8 cellular contexts compared by ENCODE assay signal in genomic region chr1:11805454-11806306, GRCh38. TPM values are rescaled to one million over a fixed set of nuclear protein-coding genes. Genes with fewer than 3 reads are reported as not detected.
DNase-seq lines count a peak whose midpoint lies in the region; ATAC-seq and TF ChIP-seq lines count a peak whose summit lies in the region.

A gene with protein sequence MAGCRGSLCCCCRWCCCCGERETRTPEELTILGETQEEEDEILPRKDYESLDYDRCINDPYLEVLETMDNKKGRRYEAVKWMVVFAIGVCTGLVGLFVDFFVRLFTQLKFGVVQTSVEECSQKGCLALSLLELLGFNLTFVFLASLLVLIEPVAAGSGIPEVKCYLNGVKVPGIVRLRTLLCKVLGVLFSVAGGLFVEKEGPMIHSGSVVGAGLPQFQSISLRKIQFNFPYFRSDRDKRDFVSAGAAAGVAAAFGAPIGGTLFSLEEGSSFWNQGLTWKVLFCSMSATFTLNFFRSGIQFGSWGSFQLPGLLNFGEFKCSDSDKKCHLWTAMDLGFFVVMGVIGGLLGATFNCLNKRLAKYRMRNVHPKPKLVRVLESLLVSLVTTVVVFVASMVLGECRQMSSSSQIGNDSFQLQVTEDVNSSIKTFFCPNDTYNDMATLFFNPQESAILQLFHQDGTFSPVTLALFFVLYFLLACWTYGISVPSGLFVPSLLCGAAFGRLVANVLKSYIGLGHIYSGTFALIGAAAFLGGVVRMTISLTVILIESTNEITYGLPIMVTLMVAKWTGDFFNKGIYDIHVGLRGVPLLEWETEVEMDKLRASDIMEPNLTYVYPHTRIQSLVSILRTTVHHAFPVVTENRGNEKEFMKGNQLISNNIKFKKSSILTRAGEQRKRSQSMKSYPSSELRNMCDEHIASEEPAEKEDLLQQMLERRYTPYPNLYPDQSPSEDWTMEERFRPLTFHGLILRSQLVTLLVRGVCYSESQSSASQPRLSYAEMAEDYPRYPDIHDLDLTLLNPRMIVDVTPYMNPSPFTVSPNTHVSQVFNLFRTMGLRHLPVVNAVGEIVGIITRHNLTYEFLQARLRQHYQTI (plus strand): TSS chr1:11806191. CDS start chr1:11806263, 72 bp downstream.
Gene MTHFR, minus strand, starts transcription at chr1:11805964. Its CDS starts 2,848 bp downstream, at chr1:11803116.

- H3K79me2 ChIP-seq in DND-41 (ENCODE audit: insufficient read depth, low read length), result peaks cover 56% of the 10 kb centered on the region
- peaks cover 62% of the 10 kb centered on the region for H3K79me2 ChIP-seq in GM23248 (ENCODE audit: insufficient read depth)
- peaks cover 58% of the 10 kb centered on the region for H3K79me2 ChIP-seq in fibroblast of lung (ENCODE audit: control insufficient read depth, insufficient read depth, low read length)

- H3K27ac Mint-ChIP-seq in naive thymus-derived CD8-positive, alpha-beta T cell, result peak within 1 kb of the TSS; percentile 94 to 99 (median 98)

- in situ Hi-C loops in GM23248 (cut with MboI), result no loop called here

- H2AFZ ChIP-seq in DND-41 (ENCODE audit: low read depth, low read length) (peak within 1 kb of the TSS; percentile 85), GM23248 (peak within 1 kb of the TSS; percentile 82), fibroblast of lung (ENCODE audit: low read length) (peak within 1 kb of the TSS; percentile 69)

- no peaks in the 10 kb centered on the region for H3K9me3 Mint-ChIP-seq in naive thymus-derived CD8-positive, alpha-beta T cell

- H3K36me3 ChIP-seq in DND-41 (ENCODE audit: insufficient read depth, low read length), result peaks cover 51% of the 10 kb centered on the region
- H3K36me3 ChIP-seq in GM23248 (ENCODE audit: low read depth), result peaks cover 6% of the 10 kb centered on the region; the same call in 1 of the 2 replicates
- H3K36me3 ChIP-seq in fibroblast of lung (ENCODE audit: control insufficient read depth, insufficient read depth, low read length), result peaks cover 6% of the 10 kb centered on the region

- H3K4me1 Mint-ChIP-seq in naive thymus-derived CD8-positive, alpha-beta T cell, result peaks cover 28 to 72% (median 69%) of the 10 kb centered on the region in 4 donors

- peaks cover 19% of the 10 kb centered on the region for H4K20me1 ChIP-seq in DND-41 (ENCODE audit: insufficient read depth, low read length)
- no peaks in the 10 kb centered on the region for H4K20me1 ChIP-seq in GM23248 (ENCODE audit: insufficient read depth)
- no peaks in the 10 kb centered on the region for H4K20me1 ChIP-seq in fibroblast of lung (ENCODE audit: control insufficient read depth, extremely low read depth, insufficient read depth, low read length)

- H3K27ac ChIP-seq in DND-41 (ENCODE audit: low read length) (peak within 1 kb of the TSS; percentile 83), GM23248 (peak within 1 kb of the TSS; percentile 79), fibroblast of lung (ENCODE audit: insufficient read depth, low read length) (peak within 1 kb of the TSS; percentile 92)

- H3K4me2 ChIP-seq in DND-41 (ENCODE audit: insufficient read depth, low read length) (peak within 1 kb of the TSS; percentile 94), GM23248 (ENCODE audit: unreplicated experiment) (peak within 1 kb of the TSS; percentile 97), fibroblast of lung (ENCODE audit: extremely low read depth, insufficient read depth, low read length) (peak within 1 kb of the TSS; percentile 100)

- H3K27me3 Mint-ChIP-seq in naive thymus-derived CD8-positive, alpha-beta T cell, result no peaks in the 10 kb centered on the region

- POLR2A ChIA-PET in naive thymus-derived CD8-positive, alpha-beta T cell (lab: Charles Lee), result interaction anchor here (0.6 to 2.3 kb wide), 13 partner anchors 9 to 706 kb away, joined by 3 to 28 read pairs (median 5); partner anchors contain the start of genes EXOSC10, FBXO6 and MFN2

- DNase-seq in DND-41 (peak; percentile 99), GM23248 (peak; percentile 100), Kasumi-1 (lab: John Stamatoyannopoulos, UW) (peak; percentile 98), RPMI7951 (ENCODE audit: low read depth) (peak; percentile 99), fibroblast of lung (ENCODE audit: low read depth in 2 of 2) (peak; percentile 99)
- peak; percentile 95 to 97 for DNase-seq in activated T-helper 1 cell treated with anti-CD3 and anti-CD28 coated beads, Interleukin-2, amount 50 U/mL, for 16 hours (ENCODE audit: low read depth in 1 of 2, low spot score in 1 of 2)
- peak; percentile 95 to 99 (median 97) for DNase-seq in naive thymus-derived CD8-positive, alpha-beta T cell
- peak; percentile 95 to 98 (median 96) for DNase-seq in stimulated activated naive CD4-positive, alpha-beta T cell (lab: John Stamatoyannopoulos, UW)

- TF ChIP-seq CTCF in DND-41 (IDR thresholded peaks at IDR 0.05; ENCODE audit: borderline replicate concordance, extremely low read depth, low read length, poor library complexity, severe bottlenecking), result no peak
- TF ChIP-seq CTCF in fibroblast of lung (conservative IDR thresholded peaks at IDR 0.05 in 1 of 2, IDR thresholded peaks at IDR 0.05 in 1 of 2; ENCODE audit: low read depth in 1 of 2, low read length in 2 of 2), result no peak

- H3F3A ChIP-seq in GM23248 (ENCODE audit: insufficient read depth), result peaks cover 26% of the 10 kb centered on the region

- ATAC-seq in DND-41 (ENCODE audit: insufficient read depth, low read depth), result peak; percentile 92
- peak; percentile 82 to 87 for ATAC-seq in naive thymus-derived CD8-positive, alpha-beta T cell

- no peaks in the 10 kb centered on the region for H3K27me3 ChIP-seq in DND-41 (ENCODE audit: insufficient read depth, low read length, poor library complexity)
- no peaks in the 10 kb centered on the region for H3K27me3 ChIP-seq in GM23248 (replicated peaks; ENCODE audit: insufficient read depth)
- no peaks in the 10 kb centered on the region for H3K27me3 ChIP-seq in fibroblast of lung (ENCODE audit: control insufficient read depth, insufficient read depth, low read length)

- H3K4me3 Mint-ChIP-seq in naive thymus-derived CD8-positive, alpha-beta T cell, result peak within 1 kb of the TSS; percentile 92 to 100 (median 99)

- H3K9me2 ChIP-seq in GM23248 (ENCODE audit: insufficient read depth), result no peaks in the 10 kb centered on the region

- H3K9me3 ChIP-seq in DND-41 (ENCODE audit: insufficient read depth, low read length, severe bottlenecking), result no peaks in the 10 kb centered on the region
- H3K9me3 ChIP-seq in GM23248 (ENCODE audit: low read depth), result no peaks in the 10 kb centered on the region
- no peaks in the 10 kb centered on the region for H3K9me3 ChIP-seq in fibroblast of lung (ENCODE audit: control insufficient read depth, insufficient read depth, low read depth, low read length)

- H3K36me3 Mint-ChIP-seq in naive thymus-derived CD8-positive, alpha-beta T cell, result peaks cover 0 to 37% (median 2%) of the 10 kb centered on the region in 3 donors

- H3K4me1 ChIP-seq in DND-41 (ENCODE audit: insufficient read depth, low read length) (peaks cover 64% of the 10 kb centered on the region), GM23248 (ENCODE audit: insufficient read depth) (peaks cover 28% of the 10 kb centered on the region), fibroblast of lung (ENCODE audit: control insufficient read depth, extremely low read depth, insufficient read depth, low read length) (peaks cover 7% of the 10 kb centered on the region)

- 0 to 1% methylated on average over 58 to 62 of the region's 68 CpGs for WGBS in GM23248 (ENCODE audit: low coverage in 1 of 2, low lambda C conversion rate in 2 of 2, missing lambda C conversion rate in 2 of 2), 2 experiments

- H3K9ac ChIP-seq in DND-41 (ENCODE audit: low read depth, low read length) (peak within 1 kb of the TSS; percentile 78), GM23248 (peak within 1 kb of the TSS; percentile 91), fibroblast of lung (ENCODE audit: insufficient read depth, low read length) (peak within 1 kb of the TSS; percentile 83)

- H3K4me3 ChIP-seq in DND-41 (ENCODE audit: low read depth in 1 of 2, low read length in 2 of 2) (peak within 1 kb of the TSS; percentile 49 to 91), GM23248 (peak within 1 kb of the TSS; percentile 84), fibroblast of lung (replicated peaks in 1 of 4; ENCODE audit: control extremely low read depth in 1 of 4, insufficient read depth in 1 of 4, low read depth in 3 of 4, low read length in 4 of 4) (peak within 1 kb of the TSS; percentile 79 to 99 (median 86))

RNA-seq across cellular contexts. Expression of the first gene that starts in this region (rescaled TPM):
- 4.3 and 5.4 TPM in 2 replicates for total RNA-seq in GM23248 (2014; rRNA removed; shearing (Covaris generic))
- polyA plus RNA-seq in GM23248 (2016; fragmentation: Nextera tagmentation; extraction: Ambion mirVana) (4.4 and 4.9 TPM in 2 replicates), fibroblast of lung (13.8 and 15.3 TPM in 2 replicates)
- 5.5 and 6.2 TPM in 2 replicates for total RNA-seq in RPMI7951 (2014; rRNA removed; shearing (Covaris generic))
- total RNA-seq in fibroblast of lung, result 10.3 and 19.3 TPM in 2 replicates
- polyA plus RNA-seq in fibroblast of lung (2012), result 11.1 and 12.9 TPM in 2 replicates
- 18.6 and 24.6 TPM in 2 replicates for polyA minus RNA-seq in fibroblast of lung (ENCODE audit: low replicate concordance)
- total RNA-seq in naive thymus-derived CD8-positive, alpha-beta T cell, result 10 to 100 TPM; 26.8 to 31.8 TPM
- 1 to 10 TPM; 1.2 to 2.8 (median 2.1) TPM for polyA plus RNA-seq in naive thymus-derived CD8-positive, alpha-beta T cell

RNA-seq across cellular contexts. Expression of gene MTHFR, which starts in this region (rescaled TPM):
- total RNA-seq in GM23248 (2014; rRNA removed; shearing (Covaris generic)), result 6.6 and 16.1 TPM in 2 replicates
- polyA plus RNA-seq in GM23248 (2016; fragmentation: Nextera tagmentation; extraction: Ambion mirVana) (5.1 and 6.5 TPM in 2 replicates), fibroblast of lung (13.3 and 16.3 TPM in 2 replicates)
- 3.2 and 3.4 TPM in 2 replicates for total RNA-seq in RPMI7951 (2014; rRNA removed; shearing (Covaris generic))
- 56.5 and 87.4 TPM in 2 replicates for total RNA-seq in fibroblast of lung
- polyA plus RNA-seq in fibroblast of lung (2012), result 11.6 and 15.4 TPM in 2 replicates
- 56.7 and 59.5 TPM in 2 replicates for polyA minus RNA-seq in fibroblast of lung (ENCODE audit: low replicate concordance)
- 10 to 100 TPM; 63.9 to 71.7 TPM for total RNA-seq in naive thymus-derived CD8-positive, alpha-beta T cell
- polyA plus RNA-seq in naive thymus-derived CD8-positive, alpha-beta T cell, result 1 to 10 TPM; 3.7 to 9.5 (median 8.0) TPM

Comparison
In these comparisons a context has a peak if more than half of its experiments do, and no peak if none do; other contexts are left out.
1. Peak in every context shown above with its lines: DNase-seq, ATAC-seq, H3K4me3 ChIP-seq and H3K27ac ChIP-seq.